In genomic region chr1:7152655-7153054, GRCh38 we compare ENCODE assay signal across 18 cellular contexts.
DNase-seq lines count a peak whose midpoint lies in the region; ATAC-seq and TF ChIP-seq lines count a peak whose summit lies in the region.
"Had no signal": no experiment of that assay in that cellular context is flagged by ENCODE, and none has a peak within 500 bp of the region (broad histone marks: within the 10 kb centered on the region; RNA-seq: fewer than 3 reads in every experiment).

No MANE protein-coding gene starts in this region.

- DNase-seq in SK-N-SH (peak; percentile 85), SK-N-DZ (ENCODE audit: low spot score) (peak; percentile 38), dermis blood vessel endothelial cell (no peak), HFFc6 (no peak)
- no peak for DNase-seq in CD8-positive, alpha-beta memory T cell
- DNase-seq: 8988T; ACHN; BE2C; C1 segment of cervical spinal cord; Caco-2; Calu3; CD4-positive, alpha-beta memory T cell; CD4-positive, CD25-positive, alpha-beta regulatory T cell; DMS79 treated with DMSO at 0.1 percent for 48 hours; GF-D8 had no signal

- no peak overlapping the region for H3K4me2 ChIP-seq in SK-N-SH
- peak overlapping the region in 8 of 11 experiments; percentile 10 to 90 (median 81); a peak in 13 of 22 replicates for H3K4me2 ChIP-seq in BLaER1 treated with 17β-estradiol and CSF1 and Interleukin-3, amounts not matched to agents 10 nM and 100 nM

- 18% methylated on average over 10 of the region's 10 CpGs for WGBS in SK-N-SH (ENCODE audit: low lambda C conversion rate)

- no peaks in the 10 kb centered on the region for H3K36me3 ChIP-seq in SK-N-SH (replicated peaks in 1 of 2; ENCODE audit: control insufficient read depth in 1 of 2, insufficient read depth in 2 of 2, low read length in 1 of 2)
- H3K36me3 ChIP-seq in BLaER1 treated with 17β-estradiol and CSF1 and Interleukin-3, amounts not matched to agents 10 nM and 100 nM = no peaks in the 10 kb centered on the region
- H3K36me3 ChIP-seq in CD8-positive, alpha-beta memory T cell (ENCODE audit: insufficient read depth, low read length) = no peaks in the 10 kb centered on the region
- H3K36me3 ChIP-seq: BE2C had no signal

- ATAC-seq in SK-N-SH treated with all-trans-retinoic acid at 6 μM for 48 hours = no peak

- CTCF ChIA-PET in SK-N-SH (lab: Yijun Ruan, JAX) = interaction anchor here (1.0 to 2.1 kb wide), 6 partner anchors 11 to 433 kb away, joined by 3 to 6 read pairs (median 4); no protein-coding TSS in a partner anchor
- CTCF ChIA-PET in CD8-positive, alpha-beta memory T cell (lab: Charles Lee) = no interaction called here

- H3K27ac ChIP-seq in SK-N-SH (ENCODE audit: low read depth in 2 of 2, low read length in 1 of 2) = no peak overlapping the region
- no peak overlapping the region for H3K27ac ChIP-seq in BLaER1 treated with 17β-estradiol and CSF1 and Interleukin-3, amounts not matched to agents 10 nM and 100 nM
- H3K27ac ChIP-seq in CD8-positive, alpha-beta memory T cell (ENCODE audit: low read depth, low read length) = no peak overlapping the region

- H3K9ac ChIP-seq in SK-N-SH = no peak overlapping the region
- no peak overlapping the region for H3K9ac ChIP-seq in BLaER1 treated with 17β-estradiol and CSF1 and Interleukin-3, amounts not matched to agents 10 nM and 100 nM

- no peak overlapping the region for H2AFZ ChIP-seq in SK-N-SH (ENCODE audit: low read depth)

- no peak overlapping the region for H3K4me3 Mint-ChIP-seq in HFFc6
- no peak overlapping the region for H3K4me3 Mint-ChIP-seq in CD8-positive, alpha-beta memory T cell
- H3K4me3 Mint-ChIP-seq: CD14-positive monocyte; CD4-positive, alpha-beta memory T cell; CD4-positive, CD25-positive, alpha-beta regulatory T cell had no signal

- no peaks in the 10 kb centered on the region for H3F3A ChIP-seq in SK-N-SH (replicated peaks; ENCODE audit: insufficient read depth)

- TF ChIP-seq CTCF in SK-N-SH (IDR thresholded peaks at IDR 0.05) (no peak), HFFc6 (IDR thresholded peaks at IDR 0.05) (no peak)

- H3K9me3 Mint-ChIP-seq in HFFc6 = no peaks in the 10 kb centered on the region
- peaks cover 0 to 2% (median 0%) of the 10 kb centered on the region in 5 donors for H3K9me3 Mint-ChIP-seq in CD8-positive, alpha-beta memory T cell
- H3K9me3 Mint-ChIP-seq: CD14-positive monocyte had no signal

- POLR2A ChIA-PET in SK-N-SH (lab: Yijun Ruan, JAX) = no interaction called here
- POLR2A ChIA-PET in CD8-positive, alpha-beta memory T cell (lab: Charles Lee) = no interaction called here

- H3K27ac Mint-ChIP-seq in HFFc6 = no peak overlapping the region
- no peak overlapping the region for H3K27ac Mint-ChIP-seq in CD8-positive, alpha-beta memory T cell
- H3K27ac Mint-ChIP-seq: CD14-positive monocyte; CD4-positive, alpha-beta memory T cell; CD4-positive, CD25-positive, alpha-beta regulatory T cell had no signal

- H3K27me3 Mint-ChIP-seq in HFFc6 (ENCODE audit: insufficient read depth) = peaks cover 31% of the 10 kb centered on the region
- H3K27me3 Mint-ChIP-seq in CD8-positive, alpha-beta memory T cell = peaks cover 9 to 31% of the 10 kb centered on the region in 2 donors
- H3K27me3 Mint-ChIP-seq: CD4-positive, CD25-positive, alpha-beta regulatory T cell had no signal

- H4K20me1 ChIP-seq in SK-N-SH (ENCODE audit: insufficient read depth) = no peaks in the 10 kb centered on the region
- H4K20me1 ChIP-seq in BLaER1 treated with 17β-estradiol and CSF1 and Interleukin-3, amounts not matched to agents 10 nM and 100 nM = peaks cover 0 to 11% (median 0%) of the 10 kb centered on the region in 11 experiments; a peak in 4 of 22 replicates

- no peak overlapping the region for H3K4me3 ChIP-seq in SK-N-SH (ENCODE audit: low read depth in 2 of 2, low read length in 1 of 2)
- no peak overlapping the region for H3K4me3 ChIP-seq in BLaER1 treated with 17β-estradiol and CSF1 and Interleukin-3, amounts not matched to agents 10 nM and 100 nM
- H3K4me3 ChIP-seq in CD8-positive, alpha-beta memory T cell (ENCODE audit: low read length) = no peak overlapping the region

- peak; percentile 22; the same call in 1 of the 2 replicates for TF ChIP-seq RAD21 in SK-N-SH (IDR thresholded peaks at IDR 0.05; ENCODE audit: low read length)

- H3K4me1 Mint-ChIP-seq in HFFc6 (ENCODE audit: low read depth) = no peaks in the 10 kb centered on the region
- H3K4me1 Mint-ChIP-seq in CD8-positive, alpha-beta memory T cell = no peaks in the 10 kb centered on the region
- H3K4me1 Mint-ChIP-seq: CD14-positive monocyte; CD4-positive, alpha-beta memory T cell; CD4-positive, CD25-positive, alpha-beta regulatory T cell had no signal

- TF ChIP-seq EP300 in SK-N-SH (IDR thresholded peaks at IDR 0.05; ENCODE audit: borderline replicate concordance in 1 of 2, low read depth in 1 of 2, low read length in 1 of 2) = peak in 1 of 2 experiments; percentile 59; a peak in 1 of 4 replicates

- peaks cover 0 to 30% of the 10 kb centered on the region in 2 experiments; a peak in 2 of 4 replicates for H3K4me1 ChIP-seq in SK-N-SH (ENCODE audit: control insufficient read depth in 1 of 2, insufficient read depth in 2 of 2, low read depth in 1 of 2, low read length in 1 of 2)
- H3K4me1 ChIP-seq in BLaER1 treated with 17β-estradiol and CSF1 and Interleukin-3, amounts not matched to agents 10 nM and 100 nM = peaks cover 21 to 46% (median 42%) of the 10 kb centered on the region in 10 experiments
- no peaks in the 10 kb centered on the region for H3K4me1 ChIP-seq in CD8-positive, alpha-beta memory T cell (ENCODE audit: insufficient read depth, low read length)
- H3K4me1 ChIP-seq: BE2C, Caco-2 had no signal

- no peaks in the 10 kb centered on the region for H3K79me2 ChIP-seq in SK-N-SH (ENCODE audit: insufficient read depth)

- H3K27me3 ChIP-seq in SK-N-SH (ENCODE audit: insufficient read depth) = no peaks in the 10 kb centered on the region
- peaks cover 0 to 37% (median 0%) of the 10 kb centered on the region in 11 experiments; a peak in 11 of 22 replicates for H3K27me3 ChIP-seq in BLaER1 treated with 17β-estradiol and CSF1 and Interleukin-3, amounts not matched to agents 10 nM and 100 nM
- no peaks in the 10 kb centered on the region for H3K27me3 ChIP-seq in CD8-positive, alpha-beta memory T cell (ENCODE audit: insufficient read depth, low read length, poor library complexity, severe bottlenecking)
- H3K27me3 ChIP-seq: BE2C had no signal

- no peaks in the 10 kb centered on the region for H3K9me3 ChIP-seq in SK-N-SH
- H3K9me3 ChIP-seq in BLaER1 treated with 17β-estradiol and CSF1 and Interleukin-3, amounts not matched to agents 10 nM and 100 nM (replicated peaks in 1 of 11) = no peaks in the 10 kb centered on the region
- no peaks in the 10 kb centered on the region for H3K9me3 ChIP-seq in CD8-positive, alpha-beta memory T cell (ENCODE audit: low read length)
- H3K9me3 ChIP-seq: BE2C, Caco-2 had no signal

- H3K36me3 Mint-ChIP-seq in HFFc6 (ENCODE audit: low read depth) = no peaks in the 10 kb centered on the region
- H3K36me3 Mint-ChIP-seq in CD8-positive, alpha-beta memory T cell = no peaks in the 10 kb centered on the region
- H3K36me3 Mint-ChIP-seq: CD14-positive monocyte; CD4-positive, alpha-beta memory T cell; CD4-positive, CD25-positive, alpha-beta regulatory T cell had no signal

- no peaks in the 10 kb centered on the region for H3K9me2 ChIP-seq in SK-N-SH

TF ChIP-seq in SK-N-SH, 30 proteins besides CTCF, POLR2A, EP300 and RAD21:
- TF ChIP-seq RCOR1 (IDR thresholded peaks at IDR 0.05; ENCODE audit: low read length) = peak; percentile 74
- TF ChIP-seq MXI1 (IDR thresholded peaks at IDR 0.05; ENCODE audit: low read depth, low read length) = peak; percentile 38; the same call in 1 of the 2 replicates
- TF ChIP-seq, protein P1, sequence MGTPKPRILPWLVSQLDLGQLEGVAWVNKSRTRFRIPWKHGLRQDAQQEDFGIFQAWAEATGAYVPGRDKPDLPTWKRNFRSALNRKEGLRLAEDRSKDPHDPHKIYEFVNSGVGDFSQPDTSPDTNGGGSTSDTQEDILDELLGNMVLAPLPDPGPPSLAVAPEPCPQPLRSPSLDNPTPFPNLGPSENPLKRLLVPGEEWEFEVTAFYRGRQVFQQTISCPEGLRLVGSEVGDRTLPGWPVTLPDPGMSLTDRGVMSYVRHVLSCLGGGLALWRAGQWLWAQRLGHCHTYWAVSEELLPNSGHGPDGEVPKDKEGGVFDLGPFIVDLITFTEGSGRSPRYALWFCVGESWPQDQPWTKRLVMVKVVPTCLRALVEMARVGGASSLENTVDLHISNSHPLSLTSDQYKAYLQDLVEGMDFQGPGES (IDR thresholded peaks at IDR 0.05; ENCODE audit: low read depth, low read length) = no peak
- peak; percentile 62; the same call in 1 of the 2 replicates for TF ChIP-seq FOXJ3 (CRISPR knock-in tag; IDR thresholded peaks at IDR 0.05)
- peak; percentile 89 for TF ChIP-seq GATA2 (CRISPR knock-in tag; IDR thresholded peaks at IDR 0.05)

TF ChIP-seq in SK-N-SH treated with all-trans-retinoic acid at 6 μM for 48 hours, 23 proteins besides CTCF, POLR2A, EP300 and RAD21 (continues in another document):
- TF ChIP-seq ZNF70 (CRISPR knock-in tag; IDR thresholded peaks at IDR 0.05) = no peak
- TF ChIP-seq ZNF8 (CRISPR knock-in tag; IDR thresholded peaks at IDR 0.05) = no peak
- no peak for TF ChIP-seq ISL1 (CRISPR knock-in tag; IDR thresholded peaks at IDR 0.05)
- TF ChIP-seq, protein P2, sequence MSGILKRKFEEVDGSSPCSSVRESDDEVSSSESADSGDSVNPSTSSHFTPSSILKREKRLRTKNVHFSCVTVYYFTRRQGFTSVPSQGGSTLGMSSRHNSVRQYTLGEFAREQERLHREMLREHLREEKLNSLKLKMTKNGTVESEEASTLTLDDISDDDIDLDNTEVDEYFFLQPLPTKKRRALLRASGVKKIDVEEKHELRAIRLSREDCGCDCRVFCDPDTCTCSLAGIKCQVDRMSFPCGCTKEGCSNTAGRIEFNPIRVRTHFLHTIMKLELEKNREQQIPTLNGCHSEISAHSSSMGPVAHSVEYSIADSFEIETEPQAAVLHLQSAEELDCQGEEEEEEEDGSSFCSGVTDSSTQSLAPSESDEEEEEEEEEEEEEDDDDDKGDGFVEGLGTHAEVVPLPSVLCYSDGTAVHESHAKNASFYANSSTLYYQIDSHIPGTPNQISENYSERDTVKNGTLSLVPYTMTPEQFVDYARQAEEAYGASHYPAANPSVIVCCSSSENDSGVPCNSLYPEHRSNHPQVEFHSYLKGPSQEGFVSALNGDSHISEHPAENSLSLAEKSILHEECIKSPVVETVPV (CRISPR knock-in tag; IDR thresholded peaks at IDR 0.05) = no peak

Comparison
In these comparisons a context has a peak if more than half of its experiments do, and no peak if none do; other contexts are left out.
1. DNase-seq: peak in SK-N-SH (single experiment) and SK-N-DZ (single experiment); none in dermis blood vessel endothelial cell (single experiment), HFFc6 (single experiment) and CD8-positive, alpha-beta memory T cell (0 of 5).